In genomic region chr2:234001380-234001993, GRCh38 we compare ENCODE assay signal across 20 cellular contexts. TPM values are rescaled to one million over a fixed set of nuclear protein-coding genes. Genes with fewer than 3 reads are reported as not detected.
DNase-seq lines count a peak whose midpoint lies in the region; ATAC-seq lines count a peak whose summit lies in the region.
"Had no signal": no experiment of that assay in that cellular context is flagged by ENCODE, and none has a peak within 500 bp of the region (broad histone marks: within the 10 kb centered on the region; RNA-seq: fewer than 3 reads in every experiment).

No MANE protein-coding gene starts in this region.

- ATAC-seq in stimulated activated effector memory CD8-positive, alpha-beta T cell treated with anti-CD3 and anti-CD28 coated beads, Interleukin-12 subunit alpha, Interleukin-12 subunit beta, amount 100 ng/mL, for 72 hours: peak; percentile 81
- ATAC-seq: left lobe of liver had no signal

- H3K36me3 Mint-ChIP-seq in activated T-cell treated with anti-CD3 and anti-CD28 coated beads, Interleukin-2, amount 50 U/mL, for 24 hours (ENCODE audit: low read depth): no peaks in the 10 kb centered on the region
- no peaks in the 10 kb centered on the region for H3K36me3 Mint-ChIP-seq in activated naive CD8-positive, alpha-beta T cell treated with anti-CD3 and anti-CD28 coated beads for 36 hours
- peaks cover 5% of the 10 kb centered on the region for H3K36me3 Mint-ChIP-seq in stimulated activated effector memory CD8-positive, alpha-beta T cell treated with anti-CD3 and anti-CD28 coated beads, Interleukin-12 subunit alpha, Interleukin-12 subunit beta, amount 100 ng/mL, for 72 hours

- peak overlapping the region; percentile 32 for H3K4me3 Mint-ChIP-seq in activated T-cell treated with anti-CD3 and anti-CD28 coated beads, Interleukin-2, amount 50 U/mL, for 24 hours
- H3K4me3 Mint-ChIP-seq in activated naive CD8-positive, alpha-beta T cell treated with anti-CD3 and anti-CD28 coated beads for 36 hours: no peak overlapping the region
- peak overlapping the region; percentile 24 for H3K4me3 Mint-ChIP-seq in stimulated activated effector memory CD8-positive, alpha-beta T cell treated with anti-CD3 and anti-CD28 coated beads, Interleukin-12 subunit alpha, Interleukin-12 subunit beta, amount 100 ng/mL, for 72 hours

- H3K27ac Mint-ChIP-seq in activated T-cell treated with anti-CD3 and anti-CD28 coated beads, Interleukin-2, amount 50 U/mL, for 24 hours: peak overlapping the region; percentile 78
- peak overlapping the region; percentile 81 for H3K27ac Mint-ChIP-seq in activated naive CD8-positive, alpha-beta T cell treated with anti-CD3 and anti-CD28 coated beads for 36 hours
- peak overlapping the region; percentile 48 for H3K27ac Mint-ChIP-seq in stimulated activated effector memory CD8-positive, alpha-beta T cell treated with anti-CD3 and anti-CD28 coated beads, Interleukin-12 subunit alpha, Interleukin-12 subunit beta, amount 100 ng/mL, for 72 hours

- no peaks in the 10 kb centered on the region for H3K9me3 Mint-ChIP-seq in activated T-cell treated with anti-CD3 and anti-CD28 coated beads, Interleukin-2, amount 50 U/mL, for 24 hours
- no peaks in the 10 kb centered on the region for H3K9me3 Mint-ChIP-seq in activated naive CD8-positive, alpha-beta T cell treated with anti-CD3 and anti-CD28 coated beads for 36 hours
- no peaks in the 10 kb centered on the region for H3K9me3 Mint-ChIP-seq in stimulated activated effector memory CD8-positive, alpha-beta T cell treated with anti-CD3 and anti-CD28 coated beads, Interleukin-12 subunit alpha, Interleukin-12 subunit beta, amount 100 ng/mL, for 72 hours

- no peaks in the 10 kb centered on the region for H3K27me3 Mint-ChIP-seq in activated T-cell treated with anti-CD3 and anti-CD28 coated beads, Interleukin-2, amount 50 U/mL, for 24 hours
- H3K27me3 Mint-ChIP-seq in activated naive CD8-positive, alpha-beta T cell treated with anti-CD3 and anti-CD28 coated beads for 36 hours: no peaks in the 10 kb centered on the region

- no peak for DNase-seq in activated T-cell treated with anti-CD3 and anti-CD28 coated beads, Interleukin-2, amount 50 U/mL, for 24 hours
- DNase-seq in activated T-cell treated with anti-CD3 and anti-CD28 coated beads for 4 hours (no peak), NCI-H69 (lab: John Stamatoyannopoulos, UW) (peak; percentile 21), inferior parietal cortex (ENCODE audit: extremely low spot score) (no peak), T1000 (lab: John Stamatoyannopoulos, UW) (no peak), DMS153 (lab: John Stamatoyannopoulos, UW) (no peak)
- peak; percentile 22 for DNase-seq in activated naive CD8-positive, alpha-beta T cell treated with anti-CD3 and anti-CD28 coated beads for 36 hours
- no peak for DNase-seq in stimulated activated effector memory CD8-positive, alpha-beta T cell treated with anti-CD3 and anti-CD28 coated beads, Interleukin-12 subunit alpha, Interleukin-12 subunit beta, amount 100 ng/mL, for 72 hours (ENCODE audit: low spot score in 2 of 2)
- DNase-seq: ACHN; activated CD4-positive, alpha-beta T cell treated with anti-CD3 and anti-CD28 coated beads for 4 hours; DMS79; effector memory CD4-positive, alpha-beta T cell; midbrain; NCI-H2029 treated with DMSO at 0.1 percent for 48 hours; NCI-H510A had no signal

- peaks cover 66% of the 10 kb centered on the region for H3K4me1 Mint-ChIP-seq in activated T-cell treated with anti-CD3 and anti-CD28 coated beads, Interleukin-2, amount 50 U/mL, for 24 hours (ENCODE audit: low read depth)
- peaks cover 21% of the 10 kb centered on the region for H3K4me1 Mint-ChIP-seq in activated naive CD8-positive, alpha-beta T cell treated with anti-CD3 and anti-CD28 coated beads for 36 hours
- H3K4me1 Mint-ChIP-seq in stimulated activated effector memory CD8-positive, alpha-beta T cell treated with anti-CD3 and anti-CD28 coated beads, Interleukin-12 subunit alpha, Interleukin-12 subunit beta, amount 100 ng/mL, for 72 hours: peaks cover 37% of the 10 kb centered on the region

RNA-seq across cellular contexts. Expression of gene SPP2, which starts 49.0 kb away (rescaled TPM):
- not detected for total RNA-seq in activated naive CD8-positive, alpha-beta T cell treated with anti-CD3 and anti-CD28 coated beads for 36 hours
- total RNA-seq: ascending aorta, glomerular endothelial cell, pulmonary artery endothelial cell, temporal lobe had no signal

Comparison
In these comparisons a context has a peak if more than half of its experiments do, and no peak if none do; other contexts are left out.
1. DNase-seq: peak in NCI-H69 (single experiment) and activated naive CD8-positive, alpha-beta T cell treated with anti-CD3 and anti-CD28 coated beads for 36 hours (single experiment); none in activated T-cell treated with anti-CD3 and anti-CD28 coated beads, Interleukin-2, amount 50 U/mL, for 24 hours (single experiment), activated T-cell treated with anti-CD3 and anti-CD28 coated beads for 4 hours (single experiment), stimulated activated effector memory CD8-positive, alpha-beta T cell treated with anti-CD3 and anti-CD28 coated beads, Interleukin-12 subunit alpha, Interleukin-12 subunit beta, amount 100 ng/mL, for 72 hours (0 of 2), inferior parietal cortex (single experiment), T1000 (single experiment) and DMS153 (single experiment).
2. Peak in every context shown above with its lines, with median percentiles within 50 percentile points of each other: H3K27ac Mint-ChIP-seq.